9 cellular contexts compared by ENCODE assay signal in genomic region chr9:87516222-87516930, GRCh38. TPM values are rescaled to one million over a fixed set of nuclear protein-coding genes. Genes with fewer than 3 reads are reported as not detected.
DNase-seq lines count a peak whose midpoint lies in the region; ATAC-seq and TF ChIP-seq lines count a peak whose summit lies in the region.
"Had no signal": no experiment of that assay in that cellular context is flagged by ENCODE, and none has a peak within 500 bp of the region (broad histone marks: within the 10 kb centered on the region; RNA-seq: fewer than 3 reads in every experiment).

No MANE protein-coding gene starts in this region.

- peaks cover 24% of the 10 kb centered on the region for H3K36me3 Mint-ChIP-seq in WTC11
- H3K36me3 Mint-ChIP-seq in stimulated activated naive B cell treated with anti-CD40 and anti-IgM and Interleukin-4, amounts not matched to agents 10 μg/mL and 1 μg/mL and 100 μg/mL, for 72 hours: peaks cover 0 to 2% of the 10 kb centered on the region in 2 donors

- H3K27ac Mint-ChIP-seq in WTC11: peak overlapping the region; percentile 41
- no peak overlapping the region for H3K27ac Mint-ChIP-seq in stimulated activated naive B cell treated with anti-CD40 and anti-IgM and Interleukin-4, amounts not matched to agents 10 μg/mL and 1 μg/mL and 100 μg/mL, for 72 hours

- H3K27me3 Mint-ChIP-seq in WTC11 (ENCODE audit: low read depth): no peaks in the 10 kb centered on the region
- H3K27me3 Mint-ChIP-seq in stimulated activated naive B cell treated with anti-CD40 and anti-IgM and Interleukin-4, amounts not matched to agents 10 μg/mL and 1 μg/mL and 100 μg/mL, for 72 hours: peaks cover 54 to 60% of the 10 kb centered on the region in 2 donors

- no peaks in the 10 kb centered on the region for H3K9me3 Mint-ChIP-seq in WTC11
- no peaks in the 10 kb centered on the region for H3K9me3 Mint-ChIP-seq in stimulated activated naive B cell treated with anti-CD40 and anti-IgM and Interleukin-4, amounts not matched to agents 10 μg/mL and 1 μg/mL and 100 μg/mL, for 72 hours

- no peak overlapping the region for H3K4me3 Mint-ChIP-seq in WTC11
- no peak overlapping the region for H3K4me3 Mint-ChIP-seq in stimulated activated naive B cell treated with anti-CD40 and anti-IgM and Interleukin-4, amounts not matched to agents 10 μg/mL and 1 μg/mL and 100 μg/mL, for 72 hours

- no peak for TF ChIP-seq CTCF in WTC11 (IDR thresholded peaks at IDR 0.05)

- POLR2A ChIA-PET in WTC11 (lab: Charles Lee): interaction anchor here (0.6 to 1.5 kb wide), 2 partner anchors 19 to 61 kb away, joined by 5 to 6 read pairs; partner anchors contain the start of gene DAPK1

- peak; percentile 18 for ATAC-seq in WTC11
- ATAC-seq in stimulated activated naive B cell treated with anti-CD40 and anti-IgM and Interleukin-4, amounts not matched to agents 10 μg/mL and 1 μg/mL and 100 μg/mL, for 72 hours (replicated peaks): peak; percentile 43 to 52
- ATAC-seq in GM18511 (IDR thresholded peaks at IDR 0.05; ENCODE audit: unreplicated experiment): no peak
- no peak for ATAC-seq in GM19328 (IDR thresholded peaks at IDR 0.05; ENCODE audit: unreplicated experiment)

- H3K4me1 Mint-ChIP-seq in WTC11: peaks cover 71% of the 10 kb centered on the region
- H3K4me1 Mint-ChIP-seq in stimulated activated naive B cell treated with anti-CD40 and anti-IgM and Interleukin-4, amounts not matched to agents 10 μg/mL and 1 μg/mL and 100 μg/mL, for 72 hours: peaks cover 22 to 29% of the 10 kb centered on the region in 2 donors

- CTCF ChIA-PET in WTC11 (lab: Charles Lee): interaction anchor here (1.4 to 2.4 kb wide), 3 partner anchors 9 to 146 kb away, joined by 3 to 9 read pairs (median 7); partner anchors contain the start of gene DAPK1

- DNase-seq in HCEC 1CT (peak; percentile 68), WTC11 (ENCODE audit: low spot score) (no peak), iris pigment epithelial cell (ENCODE audit: low read depth) (peak; percentile 80), NCI-H526 (lab: John Stamatoyannopoulos, UW) (no peak), DMS79 treated with DMSO at 0.1 percent for 48 hours (lab: John Stamatoyannopoulos, UW) (no peak)
- no peak for DNase-seq in stimulated activated naive B cell treated with anti-CD40 and anti-IgM and Interleukin-4, amounts not matched to agents 10 μg/mL and 1 μg/mL and 100 μg/mL, for 72 hours
- DNase-seq: activated effector memory CD4-positive, alpha-beta T cell treated with anti-CD3 and anti-CD28 coated beads, Interleukin-2, amount 50 U/mL, for 16 hours had no signal

TF ChIP-seq in WTC11, 78 proteins besides CTCF, POLR2A, EP300 and RAD21:
- TF ChIP-seq IRF1 (CRISPR knock-in tag; IDR thresholded peaks at IDR 0.05): 0 out of 2 replicates have a peak, but pooled peaks have one; percentile 12
- TF ChIP-seq IRF2 (CRISPR knock-in tag; IDR thresholded peaks at IDR 0.05; ENCODE audit: borderline replicate concordance, low read depth): no peak

RNA-seq across cellular contexts. Expression of gene DAPK1, which starts 18.7 kb away (rescaled TPM):
- 127 to 130 TPM (median 129 TPM) in 3 replicates for total RNA-seq in WTC11 (2021)

Comparison
In these comparisons a context has a peak if more than half of its experiments do, and no peak if none do; other contexts are left out.
1. DNase-seq: peak in HCEC 1CT (single experiment) and iris pigment epithelial cell (single experiment); none in WTC11 (single experiment), stimulated activated naive B cell treated with anti-CD40 and anti-IgM and Interleukin-4, amounts not matched to agents 10 μg/mL and 1 μg/mL and 100 μg/mL, for 72 hours (single experiment), NCI-H526 (0 of 2) and DMS79 treated with DMSO at 0.1 percent for 48 hours (single experiment).
2. ATAC-seq: peak in WTC11 (single experiment) and stimulated activated naive B cell treated with anti-CD40 and anti-IgM and Interleukin-4, amounts not matched to agents 10 μg/mL and 1 μg/mL and 100 μg/mL, for 72 hours (2 of 2); none in GM18511 (single experiment) and GM19328 (single experiment).